In the genomic region with DNA sequence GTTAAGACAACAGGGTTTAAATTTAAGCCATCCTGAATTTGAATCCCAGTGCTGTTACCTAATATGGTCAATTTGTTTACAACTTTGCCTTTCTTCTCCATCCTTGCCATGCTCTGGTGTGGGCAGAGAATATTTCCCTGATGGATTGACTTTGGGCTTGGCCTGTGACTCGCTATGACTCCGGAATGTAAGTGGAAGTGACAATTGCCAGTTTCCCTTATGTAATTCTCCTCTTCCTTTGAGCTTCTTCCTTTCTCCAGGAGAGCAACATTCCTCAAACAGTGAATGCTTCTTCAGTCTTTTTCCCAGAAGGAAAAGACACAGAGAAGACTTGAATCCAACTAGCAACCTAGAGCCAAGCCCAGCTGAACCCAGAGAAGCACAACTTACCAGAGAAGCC, we compare ENCODE assay signal across 16 cellular contexts.
A peak's percentile ranks its signal among the peaks of the same experiment; 100 is the strongest.
DNase-seq lines count a peak whose midpoint lies in the region; ATAC-seq and TF ChIP-seq lines count a peak whose summit lies in the region.
"Had no signal": no experiment of that assay in that cellular context is flagged by ENCODE, and none has a peak within 500 bp of the region (broad histone marks: within the 10 kb centered on the region; RNA-seq: fewer than 3 reads in every experiment).

No MANE protein-coding gene starts in this region.

- no peaks in the 10 kb centered on the region for H3K79me2 ChIP-seq in ACC112 (ENCODE audit: control insufficient read depth, insufficient read depth, low read length, unreplicated experiment)

- CTCF ChIA-PET in WTC11 (lab: Charles Lee) (interaction anchor here (0.6 kb wide), 1 partner anchor 215 kb away, joined by 3 read pairs; no protein-coding TSS in a partner anchor), Caco-2 (lab: Charles Lee) (no interaction called here)

- ATAC-seq in WTC11 = peak; percentile 45
- ATAC-seq: activated T-helper 17 cell treated with anti-CD3 and anti-CD28 coated beads, Interleukin-2, amount 50 U/mL, for 72 hours; naive thymus-derived CD4-positive, alpha-beta T cell; upper lobe of right lung had no signal

- H3K27ac Mint-ChIP-seq in WTC11 (peak overlapping the region; percentile 36), Caco-2 (ENCODE audit: unreplicated experiment) (no peak overlapping the region)
- H3K27ac Mint-ChIP-seq: activated CD4-positive, alpha-beta T cell treated with anti-CD3 and anti-CD28 coated beads, Interleukin-2, amount 10 ng/mL, durations not matched to agents 7 days and 5 days; activated T-helper 17 cell treated with anti-CD3 and anti-CD28 coated beads, Interleukin-2, amount 50 U/mL, for 72 hours; naive thymus-derived CD4-positive, alpha-beta T cell had no signal

- H3K36me3 Mint-ChIP-seq in WTC11 (no peaks in the 10 kb centered on the region), Caco-2 (ENCODE audit: insufficient read depth, unreplicated experiment) (no peaks in the 10 kb centered on the region)
- H3K36me3 Mint-ChIP-seq: naive thymus-derived CD4-positive, alpha-beta T cell had no signal

- H3K4me1 ChIP-seq in ACC112 (ENCODE audit: control insufficient read depth, insufficient read depth, low read length, unreplicated experiment) (peaks cover 39% of the 10 kb centered on the region), Caco-2 (no peaks in the 10 kb centered on the region)
- H3K4me1 ChIP-seq: spleen, upper lobe of right lung had no signal

- POLR2A ChIA-PET in WTC11 (lab: Charles Lee) = no interaction called here
- POLR2A ChIA-PET in Caco-2 (lab: Charles Lee) = no interaction called here

- H3K27me3 ChIP-seq in ACC112 (ENCODE audit: insufficient read depth, low read length) = no peaks in the 10 kb centered on the region
- no peaks in the 10 kb centered on the region for H3K27me3 ChIP-seq in Caco-2 (replicated peaks; ENCODE audit: control insufficient read depth, insufficient read depth, low read length)
- H3K27me3 ChIP-seq: cardiac muscle cell, spleen, upper lobe of right lung had no signal

- no peaks in the 10 kb centered on the region for H3K36me3 ChIP-seq in ACC112 (ENCODE audit: insufficient read depth, low read length)
- no peaks in the 10 kb centered on the region for H3K36me3 ChIP-seq in Caco-2 (ENCODE audit: control insufficient read depth, insufficient read depth, low read length)
- H3K36me3 ChIP-seq: cardiac muscle cell, spleen, upper lobe of right lung had no signal

- H3K4me3 ChIP-seq in ACC112 (ENCODE audit: low read depth, low read length) (peak overlapping the region; percentile 6; the same call in 1 of the 2 replicates), Caco-2 (ENCODE audit: low read depth, low read length) (no peak overlapping the region)
- H3K4me3 ChIP-seq: cardiac muscle cell, spleen, upper lobe of right lung had no signal

- no TSS peak for BruUV-seq in Caco-2 (replicated peaks; lab: Mats Ljungman, UMichigan)

- intact Hi-C loops in Caco-2 (cut with micrococcal nuclease; ENCODE audit: unreplicated experiment) = no loop called here

- H3K4me1 Mint-ChIP-seq in WTC11 (peaks cover 36% of the 10 kb centered on the region), Caco-2 (ENCODE audit: low read depth, unreplicated experiment) (no peaks in the 10 kb centered on the region)
- H3K4me1 Mint-ChIP-seq: activated CD4-positive, alpha-beta T cell treated with anti-CD3 and anti-CD28 coated beads, Interleukin-2, amount 10 ng/mL, durations not matched to agents 7 days and 5 days; activated T-helper 17 cell treated with anti-CD3 and anti-CD28 coated beads, Interleukin-2, amount 50 U/mL, for 72 hours; naive thymus-derived CD4-positive, alpha-beta T cell had no signal

- peak overlapping the region; percentile 1 for H2AFZ ChIP-seq in ACC112 (ENCODE audit: low read length, unreplicated experiment)

- H3K9me3 Mint-ChIP-seq in WTC11 = no peaks in the 10 kb centered on the region
- no peaks in the 10 kb centered on the region for H3K9me3 Mint-ChIP-seq in Caco-2 (ENCODE audit: unreplicated experiment)
- H3K9me3 Mint-ChIP-seq: activated CD4-positive, alpha-beta T cell treated with anti-CD3 and anti-CD28 coated beads, Interleukin-2, amount 10 ng/mL, durations not matched to agents 7 days and 5 days had no signal

- H3K4me3 Mint-ChIP-seq in WTC11 (no peak overlapping the region), Caco-2 (ENCODE audit: unreplicated experiment) (no peak overlapping the region)
- H3K4me3 Mint-ChIP-seq: activated CD4-positive, alpha-beta T cell treated with anti-CD3 and anti-CD28 coated beads, Interleukin-2, amount 10 ng/mL, durations not matched to agents 7 days and 5 days; activated T-helper 17 cell treated with anti-CD3 and anti-CD28 coated beads, Interleukin-2, amount 50 U/mL, for 72 hours; naive thymus-derived CD4-positive, alpha-beta T cell had no signal

- DNase-seq in HT1080 (ENCODE audit: low read depth) (peak; percentile 82), WTC11 (ENCODE audit: low spot score) (no peak), islet precursor cell (peak; percentile 64), NCI-H1048 (lab: John Stamatoyannopoulos, UW) (no peak), SIG-M5 treated with dmso at 0.1 percent for 504 hours (lab: John Stamatoyannopoulos, UW; ENCODE audit: unreplicated experiment) (no peak), NCI-H446 treated with DMSO at 0.1 percent for 48 hours (lab: John Stamatoyannopoulos, UW) (no peak), Caco-2 (no peak)
- DNase-seq: activated CD4-positive, alpha-beta T cell treated with anti-CD3 and anti-CD28 coated beads, Interleukin-2, amount 10 ng/mL, durations not matched to agents 7 days and 5 days; erythroblast; naive thymus-derived CD4-positive, alpha-beta T cell; NCI-H69; spleen; upper lobe of right lung had no signal

- peak overlapping the region; percentile 77 for H3K27ac ChIP-seq in ACC112 (ENCODE audit: low read depth, low read length)
- H3K27ac ChIP-seq: cardiac muscle cell, spleen, upper lobe of right lung had no signal

- no peak for TF ChIP-seq CTCF in WTC11 (IDR thresholded peaks at IDR 0.05)
- no peak for TF ChIP-seq CTCF in Caco-2 (IDR thresholded peaks at IDR 0.05; ENCODE audit: insufficient read depth in 1 of 2, low read depth in 1 of 2, low read length in 1 of 2, severe bottlenecking in 1 of 2, unreplicated experiment in 1 of 2)

- H3K27me3 Mint-ChIP-seq in WTC11 (ENCODE audit: low read depth) (no peaks in the 10 kb centered on the region), Caco-2 (ENCODE audit: insufficient read depth, unreplicated experiment) (no peaks in the 10 kb centered on the region)
- H3K27me3 Mint-ChIP-seq: activated CD4-positive, alpha-beta T cell treated with anti-CD3 and anti-CD28 coated beads, Interleukin-2, amount 10 ng/mL, durations not matched to agents 7 days and 5 days; activated T-helper 17 cell treated with anti-CD3 and anti-CD28 coated beads, Interleukin-2, amount 50 U/mL, for 72 hours; naive thymus-derived CD4-positive, alpha-beta T cell had no signal

- H3K9me3 ChIP-seq in Caco-2 = no peaks in the 10 kb centered on the region
- H3K9me3 ChIP-seq: upper lobe of right lung had no signal

TF ChIP-seq in WTC11, 78 proteins besides CTCF, POLR2A, EP300 and RAD21:
- TF ChIP-seq ETV6 (CRISPR knock-in tag; IDR thresholded peaks at IDR 0.05) = 0 out of 2 replicates have a peak, but pooled peaks have one; percentile 39
- TF ChIP-seq, protein P1, sequence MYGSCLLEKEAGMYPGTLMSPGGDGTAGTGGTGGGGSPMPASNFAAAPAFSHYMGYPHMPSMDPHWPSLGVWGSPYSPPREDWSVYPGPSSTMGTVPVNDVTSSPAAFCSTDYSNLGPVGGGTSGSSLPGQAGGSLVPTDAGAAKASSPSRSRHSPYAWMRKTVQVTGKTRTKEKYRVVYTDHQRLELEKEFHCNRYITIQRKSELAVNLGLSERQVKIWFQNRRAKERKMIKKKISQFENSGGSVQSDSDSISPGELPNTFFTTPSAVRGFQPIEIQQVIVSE (CRISPR knock-in tag; IDR thresholded peaks at IDR 0.05; ENCODE audit: borderline replicate concordance) = no peak
TF ChIP-seq in WTC11: peak in this region for 1.

Comparison
In these comparisons a context has a peak if more than half of its experiments do, and no peak if none do; other contexts are left out.
1. DNase-seq: peak in HT1080 (single experiment) and islet precursor cell (single experiment); none in WTC11 (single experiment), NCI-H1048 (single experiment), SIG-M5 treated with dmso at 0.1 percent for 504 hours (single experiment), NCI-H446 treated with DMSO at 0.1 percent for 48 hours (single experiment) and Caco-2 (0 of 2).